Comparison of ENCODE assay signal across 10 cellular contexts in the genomic region with DNA sequence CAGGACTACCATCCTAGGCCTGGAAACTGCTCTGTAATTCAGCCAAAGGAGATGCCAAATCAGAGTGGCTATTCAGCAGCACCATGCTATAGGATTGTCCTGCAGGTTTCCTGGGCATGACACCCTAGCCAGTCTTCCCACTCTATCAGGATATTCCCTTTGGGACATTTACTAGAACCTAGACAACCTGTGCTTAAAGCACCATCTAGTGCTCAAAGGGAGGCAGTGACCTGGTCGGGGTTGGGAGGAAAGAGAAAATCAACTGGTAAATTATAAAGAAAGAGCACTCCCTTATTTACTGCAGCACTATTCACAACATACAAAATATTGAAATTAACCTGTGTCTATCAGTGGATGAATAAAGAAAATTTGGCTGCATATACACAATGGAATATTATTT.
DNase-seq lines count a peak whose midpoint lies in the region; ATAC-seq and TF ChIP-seq lines count a peak whose summit lies in the region.
"Had no signal": no experiment of that assay in that cellular context is flagged by ENCODE, and none has a peak within 500 bp of the region (broad histone marks: within the 10 kb centered on the region; RNA-seq: fewer than 3 reads in every experiment).

No MANE protein-coding gene starts in this region.

- peaks cover 5% of the 10 kb centered on the region for H3K9me3 Mint-ChIP-seq in neural crest cell

- no peaks in the 10 kb centered on the region for H3F3A ChIP-seq in Loucy (ENCODE audit: low read depth)

- H3K9me3 ChIP-seq in Loucy (ENCODE audit: insufficient read depth, low read depth, low read length) (no peaks in the 10 kb centered on the region), colonic mucosa (no peaks in the 10 kb centered on the region)
- H3K9me3 ChIP-seq: neutrophil had no signal

- H3K4me2 ChIP-seq in Loucy (ENCODE audit: low read depth, low read length, poor library complexity, severe bottlenecking) = no peak overlapping the region

- no peak overlapping the region for H3K27ac ChIP-seq in colonic mucosa
- H3K27ac ChIP-seq: neutrophil had no signal

- no peaks in the 10 kb centered on the region for H4K20me1 ChIP-seq in Loucy (ENCODE audit: insufficient read depth, low read length, poor library complexity, severe bottlenecking)

- ATAC-seq in HG03432 (IDR thresholded peaks at IDR 0.05; ENCODE audit: unreplicated experiment) = no peak

- DNase-seq in GM10266 (ENCODE audit: extremely low spot score) = no peak
- DNase-seq in colonic mucosa = no peak
- DNase-seq in neural crest cell (ENCODE audit: low read depth, low spot score) = peak; percentile 9
- no peak for DNase-seq in NCI-H345 (lab: John Stamatoyannopoulos, UW)
- DNase-seq in NCI-H526 treated with DMSO at 0.1 percent for 48 hours (lab: John Stamatoyannopoulos, UW) = no peak
- no peak for DNase-seq in cerebellum (ENCODE audit: low spot score)
- DNase-seq: activated naive CD8-positive, alpha-beta T cell treated with anti-CD3 and anti-CD28 coated beads, Interleukin-2, amount 10 ng/mL, durations not matched to agents 7 days and 5 days had no signal

- H3K27ac Mint-ChIP-seq in neural crest cell (ENCODE audit: unreplicated experiment) = no peak overlapping the region

- H3K27me3 ChIP-seq in Loucy (ENCODE audit: insufficient read depth, low read length, poor library complexity, severe bottlenecking) = no peaks in the 10 kb centered on the region
- no peaks in the 10 kb centered on the region for H3K27me3 ChIP-seq in colonic mucosa
- H3K27me3 ChIP-seq: neutrophil had no signal

- intact Hi-C loops in colonic mucosa (cut with DNase I) = no loop called here

- no peaks in the 10 kb centered on the region for H3K36me3 Mint-ChIP-seq in neural crest cell (ENCODE audit: low read depth)

- H3K9ac ChIP-seq in Loucy (ENCODE audit: low read depth, low read length, poor library complexity, severe bottlenecking) = no peak overlapping the region
- H3K9ac ChIP-seq in colonic mucosa (ENCODE audit: low read depth in 2 of 2, low read length in 2 of 2) = no peak overlapping the region

- no peak overlapping the region for H2AFZ ChIP-seq in Loucy (ENCODE audit: low read length)

- no peak overlapping the region for H3K4me3 ChIP-seq in Loucy (ENCODE audit: low read length, poor library complexity, severe bottlenecking)
- H3K4me3 ChIP-seq in colonic mucosa = no peak overlapping the region

- H3K4me3 Mint-ChIP-seq in neural crest cell = no peak overlapping the region
- H3K4me3 Mint-ChIP-seq: activated naive CD8-positive, alpha-beta T cell treated with anti-CD3 and anti-CD28 coated beads, Interleukin-2, amount 10 ng/mL, durations not matched to agents 7 days and 5 days had no signal

- H3K79me2 ChIP-seq in Loucy (ENCODE audit: insufficient read depth, low read length) = no peaks in the 10 kb centered on the region

- H3K27me3 Mint-ChIP-seq in neural crest cell (ENCODE audit: low read depth) = no peaks in the 10 kb centered on the region

- H3K36me3 ChIP-seq in Loucy (ENCODE audit: insufficient read depth, low read length) (no peaks in the 10 kb centered on the region), colonic mucosa (no peaks in the 10 kb centered on the region)
- H3K36me3 ChIP-seq: neutrophil had no signal

- H3K4me1 ChIP-seq in Loucy (ENCODE audit: insufficient read depth, low read length, poor library complexity, severe bottlenecking) (peaks cover 9% of the 10 kb centered on the region), colonic mucosa (no peaks in the 10 kb centered on the region)

- TF ChIP-seq CTCF in GM10266 (IDR thresholded peaks at IDR 0.05; ENCODE audit: control insufficient read depth, insufficient read depth, low read depth, missing control alignments) = peak; percentile 34
- peak; percentile 75 for TF ChIP-seq CTCF in Loucy (conservative IDR thresholded peaks at IDR 0.05; ENCODE audit: low read length)
- TF ChIP-seq CTCF in colonic mucosa (IDR thresholded peaks at IDR 0.05) = peak; percentile 46
- TF ChIP-seq CTCF in neural crest cell (conservative IDR thresholded peaks at IDR 0.05) = peak; percentile 59

- H3K4me1 Mint-ChIP-seq in neural crest cell = no peaks in the 10 kb centered on the region

- no peaks in the 10 kb centered on the region for H3K9me2 ChIP-seq in Loucy (replicated peaks; ENCODE audit: low read depth, low read length)
